In genomic region chr15:90178468-90179435, GRCh38 we compare ENCODE assay signal across 1 cellular context.
TF ChIP-seq lines count a peak whose summit lies in the region.

No MANE protein-coding gene starts in this region.

TF ChIP-seq in GM23338, 12 proteins besides CTCF, POLR2A, EP300 and RAD21:
- TF ChIP-seq POLR2AphosphoS5 (IDR thresholded peaks at IDR 0.05; ENCODE audit: low read depth) (no peak), JUNB (IDR thresholded peaks at IDR 0.05; ENCODE audit: unreplicated experiment) (no peak), ZNF114 (CRISPR knock-in tag; IDR thresholded peaks at IDR 0.05) (no peak), ETS1 (IDR thresholded peaks at IDR 0.05) (no peak), NANOG (IDR thresholded peaks at IDR 0.05; ENCODE audit: borderline replicate concordance) (no peak), CREB1 (CRISPR knock-in tag; IDR thresholded peaks at IDR 0.05; ENCODE audit: low read depth) (no peak), REST (IDR thresholded peaks at IDR 0.05; ENCODE audit: unreplicated experiment) (no peak), EZH2 (IDR thresholded peaks at IDR 0.05; ENCODE audit: low read depth, unreplicated experiment) (no peak), STAT1 (IDR thresholded peaks at IDR 0.05; ENCODE audit: unreplicated experiment) (no peak), ZNF331 (CRISPR knock-in tag; IDR thresholded peaks at IDR 0.05; ENCODE audit: low read depth) (no peak), ZNF462 (CRISPR knock-in tag; IDR thresholded peaks at IDR 0.05) (no peak), EZH2phosphoT487 (IDR thresholded peaks at IDR 0.05; ENCODE audit: unreplicated experiment) (no peak)
